ENCODE assay signal across 1 cellular context in the genomic region with DNA sequence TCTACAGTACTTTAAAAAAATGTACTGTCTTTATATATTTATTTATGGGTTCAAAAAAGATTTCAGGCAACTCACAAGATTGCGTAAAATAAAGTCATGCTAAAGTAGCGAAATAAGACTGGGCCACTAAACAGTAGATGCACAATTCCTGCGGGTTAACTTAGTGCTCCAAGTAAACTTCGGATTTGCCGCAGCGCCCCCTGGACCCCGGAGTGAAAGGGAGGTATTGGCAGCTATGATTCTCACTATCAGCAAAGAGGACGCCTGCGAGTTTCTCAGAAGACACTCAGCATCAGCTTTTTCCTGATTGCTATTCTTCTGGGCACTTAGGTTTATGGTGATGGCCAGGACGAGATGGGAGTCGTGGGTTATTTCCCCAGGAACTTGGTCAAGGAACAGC.
TF ChIP-seq lines count a peak whose summit lies in the region.

No MANE protein-coding gene starts in this region.

TF ChIP-seq in GM23338, 12 proteins besides CTCF, POLR2A, EP300 and RAD21 (continued from another document):
- TF ChIP-seq CREB1 (CRISPR knock-in tag; IDR thresholded peaks at IDR 0.05; ENCODE audit: low read depth): no peak
- no peak for TF ChIP-seq POLR2AphosphoS5 (IDR thresholded peaks at IDR 0.05; ENCODE audit: low read depth)
TF ChIP-seq in GM23338: peak in this region for 0.
